Comparison of ENCODE assay signal across 4 cellular contexts in the genomic region with DNA sequence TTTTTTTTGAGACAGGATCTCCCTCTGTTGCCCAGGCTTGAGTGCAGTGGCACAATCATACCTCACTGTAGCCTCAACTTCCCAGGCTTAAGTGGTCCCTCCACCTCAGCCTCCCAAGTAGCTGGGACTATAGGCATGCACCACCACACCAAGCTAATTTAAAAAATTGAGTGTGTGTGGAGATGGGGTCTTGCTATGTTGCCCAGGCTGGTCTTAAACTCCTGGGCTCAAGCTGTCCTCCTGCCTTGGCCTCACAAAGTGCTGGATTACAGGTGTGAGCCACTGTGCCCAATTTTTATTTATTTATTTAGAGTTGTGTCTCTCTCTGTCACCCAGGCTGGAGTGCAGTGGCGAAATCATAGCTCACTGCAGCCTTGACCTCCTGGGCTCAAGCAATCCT. TPM values are rescaled to one million over a fixed set of nuclear protein-coding genes. Genes with fewer than 3 reads are reported as not detected.
DNase-seq lines count a peak whose midpoint lies in the region; ATAC-seq, FAIRE-seq and TF ChIP-seq lines count a peak whose summit lies in the region.
"Not testable (repeated sequence)": the region's sequence is repeated elsewhere in the genome, so short reads cannot be mapped to it uniquely, and the experiment has no call there.

No MANE protein-coding gene starts in this region.

- 64% methylated on average over 1 of the region's 1 CpG for WGBS in K562 (ENCODE audit: insufficient coverage, low coverage, missing lambda C conversion rate)
- 0% methylated on average over 1 of the region's 1 CpG for WGBS in HepG2 (ENCODE audit: low lambda C conversion rate)

- in situ Hi-C loops in K562 (cut with MboI): loop anchor here (10.0 kb wide), 1 partner anchor 316 kb away; no protein-coding TSS in a partner anchor
- in situ Hi-C loops in HepG2 (cut with HindIII; ENCODE audit: extremely low pct_ligation_motif_present, low pct_unique_long_range_greater_than_20kb): not testable (repeated sequence)

- not testable (repeated sequence) for H3K27ac ChIP-seq in HEK293 (ENCODE audit: extremely low read depth, low read depth, low read length); K562 (ENCODE audit: extremely low read depth, low read depth, low read length); HepG2 (ENCODE audit: extremely low read length, insufficient read depth, low read length)
- H3K27ac ChIP-seq in WERI-Rb-1: peak overlapping the region; percentile 57

- H3K79me2 ChIP-seq in K562 (ENCODE audit: control insufficient read depth, insufficient read depth, low read length); HepG2 (ENCODE audit: insufficient read depth, low read length): not testable (repeated sequence)

- intact Hi-C loops in K562 (cut with micrococcal nuclease); HepG2 (cut with micrococcal nuclease; ENCODE audit: unreplicated experiment): not testable (repeated sequence)

- peak overlapping the region; percentile 9; the same call in 1 of the 2 replicates for H3K4me2 ChIP-seq in K562 (ENCODE audit: insufficient read depth, low read length)
- not testable (repeated sequence) for H3K4me2 ChIP-seq in HepG2 (ENCODE audit: low read depth, low read length)

- not testable (repeated sequence) for H3K9ac ChIP-seq in K562 (ENCODE audit: insufficient read depth in 1 of 2, low read depth in 2 of 2, low read length in 2 of 2); HepG2 (ENCODE audit: insufficient read depth, low read depth, low read length)

- not testable (repeated sequence) for DNase-seq in WERI-Rb-1; K562 (ENCODE audit: extremely low read depth in 1 of 4, low spot score in 3 of 4); HepG2 (ENCODE audit: low spot score)

- FAIRE-seq in K562 (lab: Jason Lieb, UNC); HepG2 (lab: Jason Lieb, UNC): not testable (repeated sequence)

- not testable (repeated sequence) for TF ChIP-seq CTCF in HEK293 (tag by site-specific recombination; IDR thresholded peaks at IDR 0.05); WERI-Rb-1 (IDR thresholded peaks at IDR 0.05; ENCODE audit: low read depth, low read length); K562 (IDR thresholded peaks at IDR 0.05 in 2 of 3, conservative IDR thresholded peaks at IDR 0.05 in 1 of 3; ENCODE audit: insufficient read depth in 2 of 3, low read depth in 1 of 3, low read length in 3 of 3); HepG2 (CRISPR knock-in tag; IDR thresholded peaks at IDR 0.05)

- TF ChIP-seq POLR2A in K562 (conservative IDR thresholded peaks at IDR 0.05); HepG2 (IDR thresholded peaks at IDR 0.05; ENCODE audit: insufficient read depth in 1 of 2, low read depth in 2 of 2, low read length in 2 of 2): not testable (repeated sequence)

- peak; percentile 7; the same call in 1 of the 3 replicates for ATAC-seq in K562
- ATAC-seq in HepG2: not testable (repeated sequence)

- TF ChIP-seq RAD21 in K562 (CRISPR knock-in tag; conservative IDR thresholded peaks at IDR 0.05 in 1 of 2, IDR thresholded peaks at IDR 0.05 in 1 of 2); HepG2 (CRISPR knock-in tag; IDR thresholded peaks at IDR 0.05): not testable (repeated sequence)

- not testable (repeated sequence) for H2AFZ ChIP-seq in K562 (ENCODE audit: low read depth, low read length); HepG2 (ENCODE audit: low read length)

- POLR2A ChIA-PET in HEK293 (lab: Yijun Ruan, JAX) (interaction anchor here (0.6 kb wide), 1 partner anchor 377 kb away, joined by 4 read pairs; no protein-coding TSS in a partner anchor), K562 (lab: Yijun Ruan, JAX) (interaction anchor here (0.6 to 3.2 kb wide), 8 partner anchors 11 to 356 kb away, joined by 3 to 26 read pairs (median 4); a partner anchor contains a TSS), HepG2 (lab: Yijun Ruan, JAX) (interaction anchor here (0.6 kb wide), 1 partner anchor 21 kb away, joined by 3 read pairs; no protein-coding TSS in a partner anchor)

- H3K27me3 ChIP-seq in WERI-Rb-1 (ENCODE audit: insufficient read depth, low read depth, severe bottlenecking); K562 (ENCODE audit: control insufficient read depth in 2 of 2, insufficient read depth in 2 of 2, low read length in 2 of 2); HepG2 (ENCODE audit: control insufficient read depth in 1 of 2, insufficient read depth in 2 of 2, low read length in 2 of 2): not testable (repeated sequence)

- not testable (repeated sequence) for H3K4me1 ChIP-seq in HEK293 (ENCODE audit: control insufficient read depth, insufficient read depth, low read length)
- peaks cover 21 to 22% of the 10 kb centered on the region in 2 experiments; a peak in 4 of 5 replicates for H3K4me1 ChIP-seq in K562 (replicated peaks in 1 of 2; ENCODE audit: control insufficient read depth in 2 of 2, insufficient read depth in 2 of 2, low read length in 2 of 2)
- peaks cover 23% of the 10 kb centered on the region for H3K4me1 ChIP-seq in HepG2 (ENCODE audit: insufficient read depth, low read length)

- H4K20me1 ChIP-seq in K562 (replicated peaks; ENCODE audit: control insufficient read depth, insufficient read depth, low read length); HepG2 (ENCODE audit: insufficient read depth, low read length): not testable (repeated sequence)

- not testable (repeated sequence) for H3K9me3 ChIP-seq in HEK293 (ENCODE audit: control insufficient read depth, insufficient read depth, low read depth, low read length); WERI-Rb-1 (ENCODE audit: severe bottlenecking); K562 (replicated peaks; ENCODE audit: control insufficient read depth, insufficient read depth, low read depth, low read length); HepG2 (ENCODE audit: low read length)

- TF ChIP-seq EP300 in K562 (IDR thresholded peaks at IDR 0.05; ENCODE audit: low read length); HepG2 (IDR thresholded peaks at IDR 0.05; ENCODE audit: low read depth in 2 of 2, low read length in 2 of 2); HepG2 (CRISPR knock-in tag; IDR thresholded peaks at IDR 0.05; ENCODE audit: borderline replicate concordance): not testable (repeated sequence)

- BruUV-seq in K562 (replicated peaks; lab: Mats Ljungman, UMichigan); HepG2 (replicated peaks; lab: Mats Ljungman, UMichigan): not testable (repeated sequence)

- not testable (repeated sequence) for H3K4me3 ChIP-seq in HEK293 (ENCODE audit: low read depth, low read length); WERI-Rb-1 (ENCODE audit: low read depth, low read length); K562; HepG2 (replicated peaks in 1 of 3; ENCODE audit: insufficient read depth in 1 of 3, low read depth in 2 of 3, low read length in 3 of 3)

- H3K9me1 ChIP-seq in K562 (ENCODE audit: control insufficient read depth, insufficient read depth, low read length): not testable (repeated sequence)

- H3K36me3 ChIP-seq in HEK293 (ENCODE audit: control insufficient read depth in 2 of 2, insufficient read depth in 1 of 2, low read length in 2 of 2); WERI-Rb-1; K562 (ENCODE audit: control insufficient read depth, insufficient read depth, low read length); HepG2 (replicated peaks in 1 of 2; ENCODE audit: control insufficient read depth in 1 of 2, insufficient read depth in 2 of 2, low read length in 2 of 2): not testable (repeated sequence)

- CTCF ChIA-PET in HEK293 (lab: Yijun Ruan, JAX): interaction anchor here (3.6 kb wide), 1 partner anchor 11 kb away, joined by 28 read pairs; no protein-coding TSS in a partner anchor
- CTCF ChIA-PET in K562 (lab: Yijun Ruan, JAX; ENCODE audit: low intra/inter-chr PET ratio); HepG2 (lab: Yijun Ruan, JAX; ENCODE audit: low intra/inter-chr PET ratio, low total read pairs): not testable (repeated sequence)

RNA-seq across cellular contexts. Expression of a gene that starts 17.1 kb away (rescaled TPM):
- total RNA-seq in K562 (2011; cell fraction: chromatin; rRNA removed; ENCODE audit: low replicate concordance): 295 and 475 TPM in 2 replicates
- 136 and 138 TPM in 2 replicates for total RNA-seq in K562 (2011; cell fraction: nucleolus; rRNA removed)
- 230 and 322 TPM in 2 replicates for total RNA-seq in K562 (2011; cell fraction: nucleoplasm; rRNA removed)
- 118 and 119 TPM in 2 replicates for total RNA-seq in K562 (2014; rRNA removed)
- 109 and 121 TPM in 2 replicates for total RNA-seq in K562 (2014; rRNA removed; fragmentation: Illumina TruSeq; extraction: Trizol)
- 107 and 114 TPM in 2 replicates for total RNA-seq in K562 (2015; rRNA removed; fragmentation: Illumina TruSeq; extraction: Trizol)
- 99.1 and 107 TPM in 2 replicates for total RNA-seq in K562 (2021)
- polyA plus RNA-seq in K562 (2011; rRNA removed): 134 and 158 TPM in 2 replicates
- polyA plus RNA-seq in K562 (2011; cell fraction: cytosol; rRNA removed): 72.8 and 77.2 TPM in 2 replicates
- 117 and 126 TPM in 2 replicates for polyA plus RNA-seq in K562 (2011; cell fraction: nucleus; rRNA removed)
- polyA plus RNA-seq in K562 (2012): 72.3 and 75.8 TPM in 2 replicates
- polyA plus RNA-seq in K562 (2014; fragmentation: Illumina TruSeq; extraction: Trizol): 105 and 106 TPM in 2 replicates
- 10 to 100 TPM; 46.7 to 63.4 TPM for polyA plus RNA-seq in K562 (2014; fragmentation: Nextera tagmentation; extraction: Ambion mirVana)
- polyA plus RNA-seq in K562 (2014; rRNA removed): 133 and 138 TPM in 2 replicates
- 165 and 173 TPM in 2 replicates for polyA minus RNA-seq in K562 (2011; rRNA and poly(A)+ RNA removed)
- 57.4 and 61.7 TPM in 2 replicates for polyA minus RNA-seq in K562 (2011; cell fraction: cytosol; rRNA and poly(A)+ RNA removed)
- 25.3 and 47.7 TPM in 2 replicates for polyA minus RNA-seq in K562 (2011; cell fraction: nucleus; rRNA and poly(A)+ RNA removed)
- total RNA-seq in HepG2 (2016; rRNA removed; fragmentation: Illumina TruSeq; extraction: Trizol): 69.1 and 73.7 TPM in 2 replicates
- total RNA-seq in HepG2 (2016; cell fraction: cytosol; rRNA removed; fragmentation: Illumina TruSeq; extraction: Trizol; ENCODE audit: low read depth): 29.4 and 31.2 TPM in 2 replicates
- 69.6 and 77.9 TPM in 2 replicates for total RNA-seq in HepG2 (2016; cell fraction: insoluble cytoplasmic fraction; rRNA removed; fragmentation: Illumina TruSeq; extraction: Trizol)
- total RNA-seq in HepG2 (2016; cell fraction: membrane; rRNA removed; fragmentation: Illumina TruSeq; extraction: Trizol): 30.2 and 37.8 TPM in 2 replicates
- 48.8 and 58.7 TPM in 2 replicates for total RNA-seq in HepG2 (2016; cell fraction: nucleus; rRNA removed; fragmentation: Illumina TruSeq; extraction: Trizol)
- 31.5 and 40.0 TPM in 2 replicates for polyA plus RNA-seq in HepG2 (2011; rRNA removed)
- 24.7 and 25.8 TPM in 2 replicates for polyA plus RNA-seq in HepG2 (2011; cell fraction: cytosol; rRNA removed)
- 54.7 and 59.1 TPM in 2 replicates for polyA plus RNA-seq in HepG2 (2011; cell fraction: nucleus; rRNA removed)
- polyA plus RNA-seq in HepG2 (2012): 29.7 and 35.9 TPM in 2 replicates
- polyA plus RNA-seq in HepG2 (2016; cell fraction: cytosol; fragmentation: Illumina TruSeq; extraction: Trizol; ENCODE audit: low read depth): 6.2 and 9.1 TPM in 2 replicates
- polyA plus RNA-seq in HepG2 (2016; cell fraction: insoluble cytoplasmic fraction; fragmentation: Illumina TruSeq; extraction: Trizol; ENCODE audit: low read depth): 59.6 and 60.3 TPM in 2 replicates
- polyA plus RNA-seq in HepG2 (2016; cell fraction: membrane; fragmentation: Illumina TruSeq; extraction: Trizol; ENCODE audit: low read depth): 15.7 TPM in 2 replicates
- 155 and 162 TPM in 2 replicates for polyA plus RNA-seq in HepG2 (2016; cell fraction: nucleus; fragmentation: Illumina TruSeq; extraction: Trizol; ENCODE audit: insufficient read depth, low read depth)
- polyA minus RNA-seq in HepG2 (2011; rRNA and poly(A)+ RNA removed; ENCODE audit: low replicate concordance): 31.9 and 76.0 TPM in 2 replicates
- polyA minus RNA-seq in HepG2 (2011; cell fraction: cytosol; rRNA and poly(A)+ RNA removed): 20.1 and 21.5 TPM in 2 replicates
- polyA minus RNA-seq in HepG2 (2011; cell fraction: nucleus; rRNA and poly(A)+ RNA removed): 25.1 and 41.6 TPM in 2 replicates

RNA-seq across cellular contexts. Expression of a gene that starts 29.5 kb away (rescaled TPM):
- total RNA-seq in K562 (2011; cell fraction: chromatin; rRNA removed; ENCODE audit: low replicate concordance): 41.8 and 103 TPM in 2 replicates
- total RNA-seq in K562 (2011; cell fraction: nucleolus; rRNA removed): 34.5 and 35.0 TPM in 2 replicates
- 62.8 and 72.9 TPM in 2 replicates for total RNA-seq in K562 (2011; cell fraction: nucleoplasm; rRNA removed)
- total RNA-seq in K562 (2014; rRNA removed) (172 and 197 TPM in 2 replicates), K562 (2014; rRNA removed; fragmentation: Illumina TruSeq; extraction: Trizol) (388 and 441 TPM in 2 replicates), K562 (2015; rRNA removed; fragmentation: Illumina TruSeq; extraction: Trizol) (475 and 504 TPM in 2 replicates), K562 (2021) (213 and 225 TPM in 2 replicates), HepG2 (2016; rRNA removed; fragmentation: Illumina TruSeq; extraction: Trizol) (234 and 322 TPM in 2 replicates)
- polyA plus RNA-seq in K562 (2011; rRNA removed) (63.0 and 74.2 TPM in 2 replicates), K562 (2014; fragmentation: Illumina TruSeq; extraction: Trizol) (326 and 345 TPM in 2 replicates), K562 (2014; fragmentation: Nextera tagmentation; extraction: Ambion mirVana) (100 to 1,000 TPM; 450 to 575 TPM), K562 (2014; rRNA removed) (167 and 216 TPM in 2 replicates), HepG2 (2011; rRNA removed) (32.7 and 38.0 TPM in 2 replicates)
- 38.2 and 97.8 TPM in 2 replicates for polyA plus RNA-seq in K562 (2011; cell fraction: cytosol; rRNA removed)
- 16.3 and 22.5 TPM in 2 replicates for polyA plus RNA-seq in K562 (2011; cell fraction: nucleus; rRNA removed)
- 242 and 327 TPM in 2 replicates for polyA plus RNA-seq in K562 (2012)
- polyA minus RNA-seq in K562 (2011; rRNA and poly(A)+ RNA removed): 44.1 and 57.8 TPM in 2 replicates
- 39.2 and 54.5 TPM in 2 replicates for polyA minus RNA-seq in K562 (2011; cell fraction: cytosol; rRNA and poly(A)+ RNA removed)
- 11.8 and 28.2 TPM in 2 replicates for polyA minus RNA-seq in K562 (2011; cell fraction: nucleus; rRNA and poly(A)+ RNA removed)
- 118 and 138 TPM in 2 replicates for total RNA-seq in HepG2 (2016; cell fraction: cytosol; rRNA removed; fragmentation: Illumina TruSeq; extraction: Trizol; ENCODE audit: low read depth)
- 245 and 351 TPM in 2 replicates for total RNA-seq in HepG2 (2016; cell fraction: insoluble cytoplasmic fraction; rRNA removed; fragmentation: Illumina TruSeq; extraction: Trizol)
- 104 and 113 TPM in 2 replicates for total RNA-seq in HepG2 (2016; cell fraction: membrane; rRNA removed; fragmentation: Illumina TruSeq; extraction: Trizol)
- 86.1 and 88.3 TPM in 2 replicates for total RNA-seq in HepG2 (2016; cell fraction: nucleus; rRNA removed; fragmentation: Illumina TruSeq; extraction: Trizol)
- polyA plus RNA-seq in HepG2 (2011; cell fraction: cytosol; rRNA removed): 34.5 and 77.7 TPM in 2 replicates
- polyA plus RNA-seq in HepG2 (2011; cell fraction: nucleus; rRNA removed): 21.2 and 27.1 TPM in 2 replicates
- polyA plus RNA-seq in HepG2 (2012): 165 and 269 TPM in 2 replicates
- 139 and 182 TPM in 2 replicates for polyA plus RNA-seq in HepG2 (2016; cell fraction: cytosol; fragmentation: Illumina TruSeq; extraction: Trizol; ENCODE audit: low read depth)
- 392 and 460 TPM in 2 replicates for polyA plus RNA-seq in HepG2 (2016; cell fraction: insoluble cytoplasmic fraction; fragmentation: Illumina TruSeq; extraction: Trizol; ENCODE audit: low read depth)
- 109 and 121 TPM in 2 replicates for polyA plus RNA-seq in HepG2 (2016; cell fraction: membrane; fragmentation: Illumina TruSeq; extraction: Trizol; ENCODE audit: low read depth)
- 165 and 173 TPM in 2 replicates for polyA plus RNA-seq in HepG2 (2016; cell fraction: nucleus; fragmentation: Illumina TruSeq; extraction: Trizol; ENCODE audit: insufficient read depth, low read depth)
- 10.7 and 25.0 TPM in 2 replicates for polyA minus RNA-seq in HepG2 (2011; rRNA and poly(A)+ RNA removed; ENCODE audit: low replicate concordance)
- polyA minus RNA-seq in HepG2 (2011; cell fraction: cytosol; rRNA and poly(A)+ RNA removed): 68.2 and 79.4 TPM in 2 replicates
- 35.8 and 36.4 TPM in 2 replicates for polyA minus RNA-seq in HepG2 (2011; cell fraction: nucleus; rRNA and poly(A)+ RNA removed)

RNA-seq across cellular contexts. Expression of a gene that starts 47.4 kb away (rescaled TPM):
- total RNA-seq in K562 (2011; cell fraction: chromatin; rRNA removed; ENCODE audit: low replicate concordance): 16.0 and 19.8 TPM in 2 replicates
- 9.7 and 11.7 TPM in 2 replicates for total RNA-seq in K562 (2011; cell fraction: nucleolus; rRNA removed)
- total RNA-seq in K562 (2011; cell fraction: nucleoplasm; rRNA removed): 21.8 and 23.8 TPM in 2 replicates
- total RNA-seq in K562 (2014; rRNA removed) (33.2 and 35.8 TPM in 2 replicates), K562 (2014; rRNA removed; fragmentation: Illumina TruSeq; extraction: Trizol) (65.6 and 70.8 TPM in 2 replicates), K562 (2015; rRNA removed; fragmentation: Illumina TruSeq; extraction: Trizol) (51.4 and 55.5 TPM in 2 replicates), K562 (2021) (59.6 and 64.2 TPM in 2 replicates), HepG2 (2016; rRNA removed; fragmentation: Illumina TruSeq; extraction: Trizol) (29.5 and 41.4 TPM in 2 replicates)
- polyA plus RNA-seq in K562 (2011; rRNA removed) (54.3 and 92.3 TPM in 2 replicates), K562 (2014; fragmentation: Illumina TruSeq; extraction: Trizol) (55.7 and 57.1 TPM in 2 replicates), K562 (2014; fragmentation: Nextera tagmentation; extraction: Ambion mirVana) (100 to 1,000 TPM; 105 to 123 TPM), K562 (2014; rRNA removed) (43.8 and 48.3 TPM in 2 replicates), HepG2 (2011; rRNA removed) (15.7 and 28.7 TPM in 2 replicates)
- 32.3 and 92.3 TPM in 2 replicates for polyA plus RNA-seq in K562 (2011; cell fraction: cytosol; rRNA removed)
- 14.6 and 29.3 TPM in 2 replicates for polyA plus RNA-seq in K562 (2011; cell fraction: nucleus; rRNA removed)
- polyA plus RNA-seq in K562 (2012): 36.9 and 61.6 TPM in 2 replicates
- polyA minus RNA-seq in K562 (2011; rRNA and poly(A)+ RNA removed): 73.8 and 103 TPM in 2 replicates
- polyA minus RNA-seq in K562 (2011; cell fraction: cytosol; rRNA and poly(A)+ RNA removed): 20.8 and 31.5 TPM in 2 replicates
- 9.2 and 22.0 TPM in 2 replicates for polyA minus RNA-seq in K562 (2011; cell fraction: nucleus; rRNA and poly(A)+ RNA removed)
- 5.9 and 7.1 TPM in 2 replicates for total RNA-seq in HepG2 (2016; cell fraction: cytosol; rRNA removed; fragmentation: Illumina TruSeq; extraction: Trizol; ENCODE audit: low read depth)
- 27.6 and 45.7 TPM in 2 replicates for total RNA-seq in HepG2 (2016; cell fraction: insoluble cytoplasmic fraction; rRNA removed; fragmentation: Illumina TruSeq; extraction: Trizol)
- total RNA-seq in HepG2 (2016; cell fraction: membrane; rRNA removed; fragmentation: Illumina TruSeq; extraction: Trizol): 11.7 and 13.4 TPM in 2 replicates
- total RNA-seq in HepG2 (2016; cell fraction: nucleus; rRNA removed; fragmentation: Illumina TruSeq; extraction: Trizol): 11.3 and 13.6 TPM in 2 replicates
- polyA plus RNA-seq in HepG2 (2011; cell fraction: cytosol; rRNA removed): 16.6 and 23.7 TPM in 2 replicates
- polyA plus RNA-seq in HepG2 (2011; cell fraction: nucleus; rRNA removed): 3.1 and 4.0 TPM in 2 replicates
- 16.0 and 21.5 TPM in 2 replicates for polyA plus RNA-seq in HepG2 (2012)
- polyA plus RNA-seq in HepG2 (2016; cell fraction: cytosol; fragmentation: Illumina TruSeq; extraction: Trizol; ENCODE audit: low read depth): 5.8 and 6.3 TPM in 2 replicates
- polyA plus RNA-seq in HepG2 (2016; cell fraction: insoluble cytoplasmic fraction; fragmentation: Illumina TruSeq; extraction: Trizol; ENCODE audit: low read depth): 41.0 and 48.7 TPM in 2 replicates
- 8.6 and 10.1 TPM in 2 replicates for polyA plus RNA-seq in HepG2 (2016; cell fraction: membrane; fragmentation: Illumina TruSeq; extraction: Trizol; ENCODE audit: low read depth)
- 20.1 and 22.8 TPM in 2 replicates for polyA plus RNA-seq in HepG2 (2016; cell fraction: nucleus; fragmentation: Illumina TruSeq; extraction: Trizol; ENCODE audit: insufficient read depth, low read depth)
- polyA minus RNA-seq in HepG2 (2011; rRNA and poly(A)+ RNA removed; ENCODE audit: low replicate concordance): 15.6 and 33.6 TPM in 2 replicates
- 15.4 and 16.1 TPM in 2 replicates for polyA minus RNA-seq in HepG2 (2011; cell fraction: cytosol; rRNA and poly(A)+ RNA removed)
- 4.2 and 7.6 TPM in 2 replicates for polyA minus RNA-seq in HepG2 (2011; cell fraction: nucleus; rRNA and poly(A)+ RNA removed)

RNA-seq across cellular contexts. Expression of a gene that starts 48.0 kb away (rescaled TPM):
- total RNA-seq in K562 (2011; cell fraction: chromatin; rRNA removed; ENCODE audit: low replicate concordance): 25.6 and 32.2 TPM in 2 replicates
- total RNA-seq in K562 (2011; cell fraction: nucleolus; rRNA removed): 23.2 and 25.2 TPM in 2 replicates
- 27.7 and 36.1 TPM in 2 replicates for total RNA-seq in K562 (2011; cell fraction: nucleoplasm; rRNA removed)
- total RNA-seq in K562 (2014; rRNA removed) (44.6 and 48.5 TPM in 2 replicates), K562 (2014; rRNA removed; fragmentation: Illumina TruSeq; extraction: Trizol) (58.8 and 61.0 TPM in 2 replicates), K562 (2015; rRNA removed; fragmentation: Illumina TruSeq; extraction: Trizol) (39.9 and 42.2 TPM in 2 replicates), K562 (2021) (30.0 and 30.1 TPM in 2 replicates), HepG2 (2016; rRNA removed; fragmentation: Illumina TruSeq; extraction: Trizol) (19.4 and 20.3 TPM in 2 replicates)
- polyA plus RNA-seq in K562 (2011; rRNA removed) (78.0 and 96.9 TPM in 2 replicates), K562 (2014; fragmentation: Illumina TruSeq; extraction: Trizol) (38.5 and 50.0 TPM in 2 replicates), K562 (2014; fragmentation: Nextera tagmentation; extraction: Ambion mirVana) (10 to 100 TPM; 17.2 to 30.1 TPM), K562 (2014; rRNA removed) (61.6 and 66.0 TPM in 2 replicates), HepG2 (2011; rRNA removed) (26.9 and 31.2 TPM in 2 replicates)
- polyA plus RNA-seq in K562 (2011; cell fraction: cytosol; rRNA removed): 52.4 and 52.9 TPM in 2 replicates
- 53.9 and 56.3 TPM in 2 replicates for polyA plus RNA-seq in K562 (2011; cell fraction: nucleus; rRNA removed)
- 24.2 and 37.7 TPM in 2 replicates for polyA plus RNA-seq in K562 (2012)
- polyA minus RNA-seq in K562 (2011; rRNA and poly(A)+ RNA removed): 38.0 and 39.3 TPM in 2 replicates
- 21.1 and 23.6 TPM in 2 replicates for polyA minus RNA-seq in K562 (2011; cell fraction: cytosol; rRNA and poly(A)+ RNA removed)
- polyA minus RNA-seq in K562 (2011; cell fraction: nucleus; rRNA and poly(A)+ RNA removed): 22.1 and 31.5 TPM in 2 replicates
- total RNA-seq in HepG2 (2016; cell fraction: cytosol; rRNA removed; fragmentation: Illumina TruSeq; extraction: Trizol; ENCODE audit: low read depth): 15.2 and 19.2 TPM in 2 replicates
- total RNA-seq in HepG2 (2016; cell fraction: insoluble cytoplasmic fraction; rRNA removed; fragmentation: Illumina TruSeq; extraction: Trizol): 19.5 and 21.9 TPM in 2 replicates
- total RNA-seq in HepG2 (2016; cell fraction: membrane; rRNA removed; fragmentation: Illumina TruSeq; extraction: Trizol): 8.0 and 9.8 TPM in 2 replicates
- total RNA-seq in HepG2 (2016; cell fraction: nucleus; rRNA removed; fragmentation: Illumina TruSeq; extraction: Trizol): 9.2 and 11.8 TPM in 2 replicates
- polyA plus RNA-seq in HepG2 (2011; cell fraction: cytosol; rRNA removed): 21.4 and 24.9 TPM in 2 replicates
- polyA plus RNA-seq in HepG2 (2011; cell fraction: nucleus; rRNA removed): 18.2 and 18.7 TPM in 2 replicates
- 15.3 and 18.9 TPM in 2 replicates for polyA plus RNA-seq in HepG2 (2012)
- 2.7 and 3.4 TPM in 2 replicates for polyA plus RNA-seq in HepG2 (2016; cell fraction: cytosol; fragmentation: Illumina TruSeq; extraction: Trizol; ENCODE audit: low read depth)
- 22.7 and 22.9 TPM in 2 replicates for polyA plus RNA-seq in HepG2 (2016; cell fraction: insoluble cytoplasmic fraction; fragmentation: Illumina TruSeq; extraction: Trizol; ENCODE audit: low read depth)
- polyA plus RNA-seq in HepG2 (2016; cell fraction: membrane; fragmentation: Illumina TruSeq; extraction: Trizol; ENCODE audit: low read depth): 4.1 and 6.1 TPM in 2 replicates
- polyA plus RNA-seq in HepG2 (2016; cell fraction: nucleus; fragmentation: Illumina TruSeq; extraction: Trizol; ENCODE audit: insufficient read depth, low read depth): 16.8 and 18.7 TPM in 2 replicates
- polyA minus RNA-seq in HepG2 (2011; rRNA and poly(A)+ RNA removed; ENCODE audit: low replicate concordance): 16.3 and 32.2 TPM in 2 replicates
- polyA minus RNA-seq in HepG2 (2011; cell fraction: cytosol; rRNA and poly(A)+ RNA removed): 9.6 and 10.2 TPM in 2 replicates
- 20.1 and 21.0 TPM in 2 replicates for polyA minus RNA-seq in HepG2 (2011; cell fraction: nucleus; rRNA and poly(A)+ RNA removed)
